In genomic region chr10:124864421-124865193, GRCh38 we compare ENCODE assay signal across 11 cellular contexts.
A peak's percentile ranks its signal among the peaks of the same experiment; 100 is the strongest.
DNase-seq lines count a peak whose midpoint lies in the region; ATAC-seq and TF ChIP-seq lines count a peak whose summit lies in the region.
"Had no signal": no experiment of that assay in that cellular context is flagged by ENCODE, and none has a peak within 500 bp of the region (broad histone marks: within the 10 kb centered on the region; RNA-seq: fewer than 3 reads in every experiment).

No MANE protein-coding gene starts in this region.

- peak overlapping the region; percentile 4; the same call in 1 of the 2 replicates for H3K9ac ChIP-seq in HCT116 (ENCODE audit: low read length)

- H3K4me1 ChIP-seq in HCT116 (ENCODE audit: control insufficient read depth in 1 of 2, insufficient read depth in 2 of 2, low read length in 2 of 2) (peaks cover 17 to 20% of the 10 kb centered on the region in 2 experiments), psoas muscle (peaks cover 13% of the 10 kb centered on the region)
- H3K4me1 ChIP-seq: Peyer's patch had no signal

- no peak for TF ChIP-seq POLR2A in HCT116 (IDR thresholded peaks at IDR 0.05; ENCODE audit: borderline replicate concordance, extremely low read depth, insufficient read depth, insufficient read length)

- TF ChIP-seq CTCF in HCT116 (IDR thresholded peaks at IDR 0.05 in 2 of 3, conservative IDR thresholded peaks at IDR 0.05 in 1 of 3; ENCODE audit: borderline replicate concordance in 1 of 3, insufficient read depth in 1 of 3, low read depth in 2 of 3, low read length in 2 of 3) = no peak
- TF ChIP-seq CTCF in psoas muscle (IDR thresholded peaks at IDR 0.05) = no peak

- DNase-seq in HCT116 (ENCODE audit: low read depth, low spot score) (peak; percentile 61), RPMI8226 (peak; percentile 9), Right ventricle myocardium inferior (ENCODE audit: missing footprints) (peak; percentile 84), psoas muscle (peak; percentile 60 to 88), GF-D8 (lab: John Stamatoyannopoulos, UW) (no peak), germinal center (ENCODE audit: low spot score) (no peak)
- DNase-seq in effector CD8-positive, alpha-beta T cell (lab: John Stamatoyannopoulos, UW) = no peak
- no peak for DNase-seq in activated T-cell treated with anti-CD3 and anti-CD28 coated beads, Interleukin-2, amount 50 U/mL, for 1 hour
- DNase-seq: KG1 had no signal

- H3K4me3 ChIP-seq in HCT116 (replicated peaks in 1 of 2; ENCODE audit: low read depth in 1 of 2, low read length in 2 of 2) (peak overlapping the region in 1 of 2 experiments; percentile 3; a peak in 1 of 4 replicates), psoas muscle (peak overlapping the region; percentile 9)
- H3K4me3 ChIP-seq: Peyer's patch had no signal

- no TSS peak for BruUV-seq in HCT116 (replicated peaks; lab: Mats Ljungman, UMichigan)

- no peak for TF ChIP-seq RAD21 in HCT116 (IDR thresholded peaks at IDR 0.05; ENCODE audit: low read depth)

- H3K9me2 ChIP-seq in HCT116 (ENCODE audit: insufficient read depth) = no peaks in the 10 kb centered on the region

- peak; percentile 94 for ATAC-seq in HCT116
- ATAC-seq in Right ventricle myocardium inferior = peak; percentile 99
- ATAC-seq in psoas muscle = peak; percentile 98 to 99 (median 98)

- H3K27me3 ChIP-seq in HCT116 (ENCODE audit: insufficient read depth, low read length) (no peaks in the 10 kb centered on the region), psoas muscle (ENCODE audit: insufficient read depth in 3 of 3, low read length in 2 of 3) (peaks cover 0 to 2% (median 0%) of the 10 kb centered on the region in 3 donors)
- H3K27me3 ChIP-seq: neutrophil, Peyer's patch had no signal

- intact Hi-C loops in HCT116 (cut with micrococcal nuclease) (no loop called here), Right ventricle myocardium inferior (cut with DNase I) (no loop called here), psoas muscle (cut with DNase I) (loop anchor here in 1 of 2 donors (5.0 kb wide), 1 partner anchor 48 kb away; no protein-coding TSS in a partner anchor)

- RAD21 ChIA-PET in HCT116 (lab: Charles Lee; ENCODE audit: low non-redundant PET in 1 of 2, low total read pairs in 2 of 2, uncharacterized antibody in 2 of 2, unreplicated experiment in 2 of 2) = no interaction called here

- peak overlapping the region; percentile 64 for H3K4me2 ChIP-seq in HCT116 (ENCODE audit: low read length)

- no peak overlapping the region for H3K27ac ChIP-seq in HCT116 (ENCODE audit: low read depth, low read length)
- H3K27ac ChIP-seq in psoas muscle = peak overlapping the region; percentile 83
- H3K27ac ChIP-seq: neutrophil, Peyer's patch had no signal

- H3K36me3 ChIP-seq in HCT116 (ENCODE audit: control insufficient read depth in 1 of 2, insufficient read depth in 2 of 2, low read length in 2 of 2) (no peaks in the 10 kb centered on the region), psoas muscle (ENCODE audit: insufficient read depth in 1 of 2, low read depth in 1 of 2) (no peaks in the 10 kb centered on the region)
- H3K36me3 ChIP-seq: neutrophil, Peyer's patch had no signal

- WGBS in psoas muscle, 3 donors = 27 to 45% (median 37%) methylated on average over 10 of the region's 10 CpGs

- CTCF ChIA-PET in HCT116 (lab: Charles Lee) = interaction anchor here (1.1 to 1.2 kb wide), 2 partner anchors 12 to 14 kb away, joined by 3 read pairs; no protein-coding TSS in a partner anchor

- H2AFZ ChIP-seq in HCT116 (ENCODE audit: low read depth, low read length, poor library complexity, severe bottlenecking) = peak overlapping the region; percentile 69

- no peaks in the 10 kb centered on the region for H4K20me1 ChIP-seq in HCT116 (ENCODE audit: insufficient read depth)

- POLR2A ChIA-PET in HCT116 (lab: Charles Lee) = interaction anchor here (0.8 kb wide), 1 partner anchor 14 kb away, joined by 3 read pairs; no protein-coding TSS in a partner anchor

- H3K9me3 ChIP-seq in HCT116 (ENCODE audit: control insufficient read depth in 1 of 2, insufficient read depth in 1 of 2, low read depth in 1 of 2, low read length in 2 of 2) (no peaks in the 10 kb centered on the region), psoas muscle (no peaks in the 10 kb centered on the region)
- H3K9me3 ChIP-seq: neutrophil, Peyer's patch had no signal

- H3K79me2 ChIP-seq in HCT116 (ENCODE audit: insufficient read depth, low read length) = no peaks in the 10 kb centered on the region

TF ChIP-seq in HCT116, 20 proteins besides CTCF, POLR2A, EP300 and RAD21:
- no peak for TF ChIP-seq EZH2phosphoT487 (IDR thresholded peaks at IDR 0.05; ENCODE audit: borderline replicate concordance)
- TF ChIP-seq ATF3 (IDR thresholded peaks at IDR 0.05) = no peak
- peak; percentile 78 for TF ChIP-seq SP1 (IDR thresholded peaks at IDR 0.05; ENCODE audit: low read depth)
- TF ChIP-seq EZH2 (IDR thresholded peaks at IDR 0.05) = no peak
- peak; percentile 93 for TF ChIP-seq SRF (IDR thresholded peaks at IDR 0.05; ENCODE audit: low read depth)
- no peak for TF ChIP-seq TCF7L2 (IDR thresholded peaks at IDR 0.05; ENCODE audit: borderline replicate concordance, extremely low read depth, insufficient read depth, insufficient read length)
- peak; percentile 78 for TF ChIP-seq MAX (IDR thresholded peaks at IDR 0.05)
- TF ChIP-seq ZFX (IDR thresholded peaks at IDR 0.05) = no peak
- TF ChIP-seq FOSL1 (IDR thresholded peaks at IDR 0.05; ENCODE audit: low read depth) = peak; percentile 66
- TF ChIP-seq YY1 (IDR thresholded peaks at IDR 0.05; ENCODE audit: extremely low read depth, insufficient replicate concordance, low read depth, low read length) = peak; percentile 36
- TF ChIP-seq ZBTB33 (IDR thresholded peaks at IDR 0.05; ENCODE audit: extremely low read depth, insufficient replicate concordance, low read length) = no peak
- TF ChIP-seq SIN3A (IDR thresholded peaks at IDR 0.05; ENCODE audit: low read depth) = no peak; the same call in 1 of the 2 replicates
- TF ChIP-seq REST (IDR thresholded peaks at IDR 0.05; ENCODE audit: low read depth) = no peak
- TF ChIP-seq ZNF274 (IDR thresholded peaks at IDR 0.05; ENCODE audit: low read depth, low read length) = no peak
- TF ChIP-seq ELF1 (IDR thresholded peaks at IDR 0.05; ENCODE audit: borderline replicate concordance, low read depth) = no peak
- TF ChIP-seq POLR2AphosphoS5 (IDR thresholded peaks at IDR 0.05; ENCODE audit: low read depth, low read length) = peak; percentile 64
- TF ChIP-seq CEBPB (IDR thresholded peaks at IDR 0.05; ENCODE audit: low read depth) = no peak; the same call in 1 of the 2 replicates
- no peak; the same call in 1 of the 2 replicates for TF ChIP-seq CBX3 (IDR thresholded peaks at IDR 0.05; ENCODE audit: low read depth)
- TF ChIP-seq JUND (IDR thresholded peaks at IDR 0.05) = peak; percentile 18
- TF ChIP-seq EGR1 (IDR thresholded peaks at IDR 0.05; ENCODE audit: low read depth) = no peak

Comparison
In these comparisons a context has a peak if more than half of its experiments do, and no peak if none do; other contexts are left out.
1. DNase-seq: peak in HCT116 (single experiment), RPMI8226 (single experiment), Right ventricle myocardium inferior (single experiment) and psoas muscle (2 of 2); none in effector CD8-positive, alpha-beta T cell (single experiment), activated T-cell treated with anti-CD3 and anti-CD28 coated beads, Interleukin-2, amount 50 U/mL, for 1 hour (single experiment), GF-D8 (single experiment) and germinal center (single experiment).
2. Peak in every context shown above with its lines, with median percentiles within 50 percentile points of each other: ATAC-seq.